In genomic region chr4:15711762-15712161, GRCh38 we compare ENCODE assay signal across 30 cellular contexts.
"Had no signal": no experiment of that assay in that cellular context is flagged by ENCODE, and none has a peak within 500 bp of the region (broad histone marks: within the 10 kb centered on the region; RNA-seq: fewer than 3 reads in every experiment).

No MANE protein-coding gene starts in this region.

- DNase-seq: naive B cell; naive thymus-derived CD8-positive, alpha-beta T cell; nephron progenitor cell; occipital lobe; ovary; posterior cingulate gyrus; psoas muscle; right cardiac atrium; right lobe of liver; sigmoid colon; small intestine; stimulated activated CD4-positive, alpha-beta T cell treated with anti-CD3 and anti-CD28 coated beads, Interleukin-15, amount 100 ng/mL, for 24 hours; stimulated activated CD4-positive, alpha-beta T cell treated with anti-CD3 and anti-CD28 coated beads, Interleukin-2, amount 100 ng/mL, for 24 hours; stimulated activated CD4-positive, alpha-beta T cell treated with anti-CD3 and anti-CD28 coated beads, Interleukin-2, amount 100 ng/mL, for 48 hours; stimulated activated CD4-positive, alpha-beta T cell treated with anti-CD3 and anti-CD28 coated beads, Interleukin-4, amount 100 ng/mL, for 24 hours; stimulated activated naive CD4-positive, alpha-beta T cell; substantia nigra; testis; tibial artery; transverse colon; upper lobe of right lung; uterus had no signal

- H3K9me3 Mint-ChIP-seq: naive B cell; naive thymus-derived CD8-positive, alpha-beta T cell; natural killer cell treated with Interleukin-12 subunit alpha and Interleukin-12 subunit beta and Interleukin-15 and Interleukin-18, amount 100 ng/mL, for 72 hours; nephron progenitor cell; neural crest cell; stimulated activated memory B cell treated with anti-CD40 and anti-IgM and Interleukin-4, amounts not matched to agents 10 μg/mL and 1 μg/mL and 100 μg/mL, for 72 hours; stimulated activated naive CD8-positive, alpha-beta T cell treated with anti-CD3 and anti-CD28 coated beads, Interleukin-15, Interleukin-2, amounts not matched to agents 100 ng/mL and 50 ng/mL, for 24 hours; type B pancreatic cell had no signal

- H3K9me3 ChIP-seq: ovary, psoas muscle, right lobe of liver, sigmoid colon, suprapubic skin, testis, tibial artery, transverse colon, upper lobe of right lung, uterus had no signal

- ATAC-seq: naive thymus-derived CD8-positive, alpha-beta T cell; natural killer cell treated with Interleukin-12 subunit alpha and Interleukin-12 subunit beta and Interleukin-15 and Interleukin-18, amount 100 ng/mL, for 72 hours; psoas muscle; right cardiac atrium; right lobe of liver; stimulated activated memory B cell treated with anti-CD40 and anti-IgM and Interleukin-4, amounts not matched to agents 10 μg/mL and 1 μg/mL and 100 μg/mL, for 72 hours; upper lobe of right lung had no signal

- H3K27ac ChIP-seq: ovary, parathyroid adenoma, psoas muscle, right lobe of liver, sigmoid colon, suprapubic skin, testis, tibial artery, transverse colon, upper lobe of right lung, uterus had no signal

- H3K27me3 ChIP-seq: ovary, right lobe of liver, sigmoid colon, suprapubic skin, testis, tibial artery, transverse colon, upper lobe of right lung, uterus had no signal

- H3K4me3 ChIP-seq: ovary, psoas muscle, right lobe of liver, sigmoid colon, suprapubic skin, testis, tibial artery, transverse colon, upper lobe of right lung, uterus had no signal

- H3K4me3 Mint-ChIP-seq: naive B cell; naive thymus-derived CD8-positive, alpha-beta T cell; natural killer cell treated with Interleukin-12 subunit alpha and Interleukin-12 subunit beta and Interleukin-15 and Interleukin-18, amount 100 ng/mL, for 72 hours; nephron progenitor cell; neural crest cell; stimulated activated memory B cell treated with anti-CD40 and anti-IgM and Interleukin-4, amounts not matched to agents 10 μg/mL and 1 μg/mL and 100 μg/mL, for 72 hours; stimulated activated naive CD8-positive, alpha-beta T cell treated with anti-CD3 and anti-CD28 coated beads, Interleukin-15, Interleukin-2, amounts not matched to agents 100 ng/mL and 50 ng/mL, for 24 hours; type B pancreatic cell had no signal

- H3K27me3 Mint-ChIP-seq: naive B cell; naive thymus-derived CD8-positive, alpha-beta T cell; natural killer cell treated with Interleukin-12 subunit alpha and Interleukin-12 subunit beta and Interleukin-15 and Interleukin-18, amount 100 ng/mL, for 72 hours; progenitor cell of endocrine pancreas; stimulated activated memory B cell treated with anti-CD40 and anti-IgM and Interleukin-4, amounts not matched to agents 10 μg/mL and 1 μg/mL and 100 μg/mL, for 72 hours; stimulated activated naive CD8-positive, alpha-beta T cell treated with anti-CD3 and anti-CD28 coated beads, Interleukin-15, Interleukin-2, amounts not matched to agents 100 ng/mL and 50 ng/mL, for 24 hours; type B pancreatic cell had no signal

- H3K27ac Mint-ChIP-seq: naive B cell; naive thymus-derived CD8-positive, alpha-beta T cell; natural killer cell treated with Interleukin-12 subunit alpha and Interleukin-12 subunit beta and Interleukin-15 and Interleukin-18, amount 100 ng/mL, for 72 hours; nephron progenitor cell; progenitor cell of endocrine pancreas; stimulated activated memory B cell treated with anti-CD40 and anti-IgM and Interleukin-4, amounts not matched to agents 10 μg/mL and 1 μg/mL and 100 μg/mL, for 72 hours; stimulated activated naive CD8-positive, alpha-beta T cell treated with anti-CD3 and anti-CD28 coated beads, Interleukin-15, Interleukin-2, amounts not matched to agents 100 ng/mL and 50 ng/mL, for 24 hours; type B pancreatic cell had no signal

- H3K36me3 ChIP-seq: ovary, right lobe of liver, sigmoid colon, suprapubic skin, tibial artery, transverse colon, upper lobe of right lung, uterus had no signal

- H3K4me1 ChIP-seq: parathyroid adenoma, psoas muscle, testis, transverse colon, upper lobe of right lung, uterus had no signal

- H3K4me1 Mint-ChIP-seq: naive B cell; naive thymus-derived CD8-positive, alpha-beta T cell; stimulated activated memory B cell treated with anti-CD40 and anti-IgM and Interleukin-4, amounts not matched to agents 10 μg/mL and 1 μg/mL and 100 μg/mL, for 72 hours had no signal

- H3K36me3 Mint-ChIP-seq: naive B cell; naive thymus-derived CD8-positive, alpha-beta T cell; natural killer cell treated with Interleukin-12 subunit alpha and Interleukin-12 subunit beta and Interleukin-15 and Interleukin-18, amount 100 ng/mL, for 72 hours; stimulated activated memory B cell treated with anti-CD40 and anti-IgM and Interleukin-4, amounts not matched to agents 10 μg/mL and 1 μg/mL and 100 μg/mL, for 72 hours; type B pancreatic cell had no signal
